ENCODE assay signal across 18 cellular contexts in the genomic region with DNA sequence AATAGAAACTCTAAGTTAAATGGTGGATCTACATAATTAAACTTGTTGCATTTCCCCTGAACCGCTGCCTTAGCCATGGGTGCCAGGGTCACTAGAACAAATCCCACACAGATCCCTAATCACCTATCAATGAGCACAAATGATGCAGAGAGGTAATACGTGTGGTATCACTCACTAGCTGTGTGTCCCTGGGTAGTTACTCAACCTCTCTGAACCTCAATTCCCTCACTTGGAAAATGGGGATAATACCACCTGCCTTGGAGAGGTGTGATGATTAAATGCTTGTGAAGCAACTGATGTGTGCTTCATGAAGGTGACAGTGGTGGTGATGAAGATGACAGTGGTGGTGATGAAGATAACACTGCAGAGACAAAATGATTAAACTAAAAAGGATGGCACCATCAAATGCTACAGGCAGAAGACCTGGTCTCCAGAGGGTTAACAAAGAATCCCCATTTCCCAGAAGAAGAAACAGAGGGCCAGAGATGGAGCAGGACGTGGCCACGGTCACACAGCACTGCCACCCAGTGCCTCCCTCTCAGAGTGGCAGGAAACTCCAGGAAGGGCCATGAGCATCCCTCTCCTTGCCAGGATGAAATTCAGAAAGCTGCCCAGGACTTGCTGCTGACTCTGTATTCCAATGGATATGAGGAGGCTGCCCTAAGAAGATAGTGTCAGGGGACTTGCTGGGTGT. TPM values are rescaled to one million over a fixed set of nuclear protein-coding genes. Genes with fewer than 3 reads are reported as not detected.
DNase-seq lines count a peak whose midpoint lies in the region; ATAC-seq and TF ChIP-seq lines count a peak whose summit lies in the region.
"Had no signal": no experiment of that assay in that cellular context is flagged by ENCODE, and none has a peak within 500 bp of the region (broad histone marks: within the 10 kb centered on the region; RNA-seq: fewer than 3 reads in every experiment).

No MANE protein-coding gene starts in this region.

- H3K4me3 ChIP-seq in HCT116 (replicated peaks in 1 of 2; ENCODE audit: low read depth in 1 of 2, low read length in 2 of 2), result no peak overlapping the region
- H3K4me3 ChIP-seq in gastroesophageal sphincter, result no peak overlapping the region
- H3K4me3 ChIP-seq in stomach, result no peak overlapping the region
- no peak overlapping the region for H3K4me3 ChIP-seq in neuronal stem cell (ENCODE audit: low read length in 2 of 2)
- H3K4me3 ChIP-seq: BLaER1, GM12878, GM23338 had no signal

- no peak overlapping the region for H3K18ac ChIP-seq in neuronal stem cell (ENCODE audit: low read length)

- no peak overlapping the region for H2AK5ac ChIP-seq in neuronal stem cell (ENCODE audit: low read depth, low read length)

- H3K27ac ChIP-seq in HCT116 (ENCODE audit: low read depth, low read length) (no peak overlapping the region), gastroesophageal sphincter (peak overlapping the region; percentile 94 to 99 (median 98)), stomach (peak overlapping the region; percentile 34 to 99 (median 91)), neuronal stem cell (replicated peaks; ENCODE audit: low read length) (no peak overlapping the region)
- H3K27ac ChIP-seq: BLaER1 had no signal

- H2BK15ac ChIP-seq in neuronal stem cell (ENCODE audit: low read length), result no peak overlapping the region

- CTCF ChIA-PET in HCT116 (lab: Charles Lee), result interaction anchor here (1.4 kb wide), 1 partner anchor 240 kb away, joined by 3 read pairs; no protein-coding TSS in a partner anchor

- H3K36me3 Mint-ChIP-seq in chondrocyte (ENCODE audit: low read depth), result peaks cover 1% of the 10 kb centered on the region
- H3K36me3 Mint-ChIP-seq: CD8-positive, alpha-beta memory T cell had no signal

- no peak overlapping the region for H3K14ac ChIP-seq in neuronal stem cell (ENCODE audit: low read length)

- H2AFZ ChIP-seq in HCT116 (ENCODE audit: low read depth, low read length, poor library complexity, severe bottlenecking) (no peak overlapping the region), neuronal stem cell (ENCODE audit: low read length) (no peak overlapping the region)
- H2AFZ ChIP-seq: GM23338 had no signal

- no peak overlapping the region for H2BK12ac ChIP-seq in neuronal stem cell (ENCODE audit: low read length)

- no peak overlapping the region for H3K4me3 Mint-ChIP-seq in chondrocyte (ENCODE audit: unreplicated experiment)
- H3K4me3 Mint-ChIP-seq: CD8-positive, alpha-beta memory T cell; GM23338 had no signal

- peaks cover 58% of the 10 kb centered on the region for H3K27me3 ChIP-seq in HCT116 (ENCODE audit: insufficient read depth, low read length)
- peaks cover 35% of the 10 kb centered on the region for H3K27me3 ChIP-seq in gastroesophageal sphincter
- H3K27me3 ChIP-seq in stomach, result peaks cover 0 to 72% (median 47%) of the 10 kb centered on the region in 3 donors
- H3K27me3 ChIP-seq in neuronal stem cell (ENCODE audit: control insufficient read depth in 3 of 3, insufficient read depth in 3 of 3, low read depth in 1 of 3, low read length in 3 of 3), result peaks cover 41 to 98% (median 74%) of the 10 kb centered on the region in 3 experiments

- intact Hi-C loops in HCT116 (cut with micrococcal nuclease), result no loop called here
- intact Hi-C loops in stomach (cut with DNase I; ENCODE audit: low total_unique reads), result no loop called here

- H3K27ac Mint-ChIP-seq in chondrocyte (ENCODE audit: unreplicated experiment), result no peak overlapping the region
- H3K27ac Mint-ChIP-seq: CD8-positive, alpha-beta memory T cell; GM23338 had no signal

- H3K4me1 ChIP-seq in HCT116 (ENCODE audit: control insufficient read depth in 1 of 2, insufficient read depth in 2 of 2, low read length in 2 of 2) (no peaks in the 10 kb centered on the region), gastroesophageal sphincter (peaks cover 0 to 79% (median 6%) of the 10 kb centered on the region in 3 donors), stomach (peaks cover 0 to 47% (median 15%) of the 10 kb centered on the region in 4 donors), neuronal stem cell (ENCODE audit: control insufficient read depth in 2 of 2, insufficient read depth in 1 of 2, low read depth in 1 of 2, low read length in 2 of 2) (no peaks in the 10 kb centered on the region)
- H3K4me1 ChIP-seq: BLaER1 had no signal

- peaks cover 89% of the 10 kb centered on the region for H3K27me3 Mint-ChIP-seq in chondrocyte (ENCODE audit: low read depth)

- H3K9me3 Mint-ChIP-seq in chondrocyte (ENCODE audit: low read depth), result no peaks in the 10 kb centered on the region

- no peaks in the 10 kb centered on the region for H3K79me2 ChIP-seq in HCT116 (ENCODE audit: insufficient read depth, low read length)

- no peak overlapping the region for H4K8ac ChIP-seq in neuronal stem cell (ENCODE audit: low read depth, low read length)

- 86 to 100% methylated on average over 1 to 2 of the region's 4 CpGs for WGBS in gastroesophageal sphincter (ENCODE audit: low coverage in 1 of 2), 2 donors
- WGBS in stomach, 5 donors, result 39 to 64% (median 54%) methylated on average over 3 to 4 of the region's 4 CpGs
- WGBS in neuronal stem cell (ENCODE audit: extremely low coverage in 2 of 2, insufficient read length in 2 of 2, insufficient replicate concordance in 1 of 2), 2 donors, result no CpG with 5 or more reads among the region's 4 CpGs

- 0 out of 2 replicates have a peak, but pooled peaks have one; percentile 45 for ATAC-seq in HCT116
- ATAC-seq in gastroesophageal sphincter, result no peak
- ATAC-seq in GM18909 (IDR thresholded peaks at IDR 0.05; ENCODE audit: poor library complexity, unreplicated experiment), result no peak
- ATAC-seq: GM12878, GM23338 had no signal

- 0 out of 2 replicates have a peak, but pooled peaks have one; percentile 9 for TF ChIP-seq RAD21 in HCT116 (IDR thresholded peaks at IDR 0.05; ENCODE audit: low read depth)

- H3K4me1 Mint-ChIP-seq in chondrocyte (ENCODE audit: low read depth), result no peaks in the 10 kb centered on the region
- H3K4me1 Mint-ChIP-seq: CD8-positive, alpha-beta memory T cell had no signal

- no peak overlapping the region for H3K4me2 ChIP-seq in HCT116 (ENCODE audit: low read length)
- no peak overlapping the region for H3K4me2 ChIP-seq in neuronal stem cell (ENCODE audit: insufficient read depth, low read length, poor library complexity, severe bottlenecking)
- H3K4me2 ChIP-seq: BLaER1, GM23338 had no signal

- H4K91ac ChIP-seq in neuronal stem cell (ENCODE audit: low read depth, low read length, poor library complexity), result no peak overlapping the region

- no peak overlapping the region for H2BK120ac ChIP-seq in neuronal stem cell (ENCODE audit: low read depth, low read length)

- H3K9me3 ChIP-seq in HCT116 (ENCODE audit: control insufficient read depth in 1 of 2, insufficient read depth in 1 of 2, low read depth in 1 of 2, low read length in 2 of 2) (no peaks in the 10 kb centered on the region), gastroesophageal sphincter (no peaks in the 10 kb centered on the region), stomach (peaks cover 0 to 8% (median 0%) of the 10 kb centered on the region in 4 donors), neuronal stem cell (replicated peaks in 1 of 2; ENCODE audit: control insufficient read depth in 2 of 2, insufficient read depth in 1 of 2, low read depth in 1 of 2, low read length in 2 of 2) (peaks cover 0 to 3% of the 10 kb centered on the region in 2 donors)
- H3K9me3 ChIP-seq: BLaER1 had no signal

- no peak for TF ChIP-seq POLR2A in HCT116 (IDR thresholded peaks at IDR 0.05; ENCODE audit: borderline replicate concordance, extremely low read depth, insufficient read depth, insufficient read length)
- no peak for TF ChIP-seq POLR2A in gastroesophageal sphincter (IDR thresholded peaks at IDR 0.05)
- no peak for TF ChIP-seq POLR2A in stomach (IDR thresholded peaks at IDR 0.05)

- no peak for TF ChIP-seq CTCF in HCT116 (IDR thresholded peaks at IDR 0.05 in 2 of 3, conservative IDR thresholded peaks at IDR 0.05 in 1 of 3; ENCODE audit: borderline replicate concordance in 1 of 3, insufficient read depth in 1 of 3, low read depth in 2 of 3, low read length in 2 of 3)
- no peak for TF ChIP-seq CTCF in chondrocyte (IDR thresholded peaks at IDR 0.05)
- TF ChIP-seq CTCF in gastroesophageal sphincter (IDR thresholded peaks at IDR 0.05), result no peak
- TF ChIP-seq CTCF in stomach (IDR thresholded peaks at IDR 0.05), result no peak

- no peak overlapping the region for H3K9ac ChIP-seq in HCT116 (ENCODE audit: low read length)
- no peak overlapping the region for H3K9ac ChIP-seq in neuronal stem cell (ENCODE audit: low read depth, low read length, poor library complexity)
- H3K9ac ChIP-seq: BLaER1 had no signal

- RAD21 ChIA-PET in HCT116 (lab: Charles Lee; ENCODE audit: low non-redundant PET in 1 of 2, low total read pairs in 2 of 2, uncharacterized antibody in 2 of 2, unreplicated experiment in 2 of 2), result no interaction called here

- no peaks in the 10 kb centered on the region for H3K9me2 ChIP-seq in HCT116 (ENCODE audit: insufficient read depth)

- H4K20me1 ChIP-seq in HCT116 (ENCODE audit: insufficient read depth), result no peaks in the 10 kb centered on the region

- TF ChIP-seq EP300 in gastroesophageal sphincter (IDR thresholded peaks at IDR 0.05) (no peak), stomach (IDR thresholded peaks at IDR 0.05) (no peak)

- H2BK5ac ChIP-seq in neuronal stem cell (ENCODE audit: low read length), result no peak overlapping the region

- POLR2A ChIA-PET in HCT116 (lab: Charles Lee), result no interaction called here

- H3K23ac ChIP-seq in neuronal stem cell (ENCODE audit: low read depth, low read length, poor library complexity), result no peak overlapping the region

- H3K36me3 ChIP-seq in HCT116 (ENCODE audit: control insufficient read depth in 1 of 2, insufficient read depth in 2 of 2, low read length in 2 of 2), result no peaks in the 10 kb centered on the region
- H3K36me3 ChIP-seq in gastroesophageal sphincter, result peaks cover 0 to 22% of the 10 kb centered on the region in 2 donors
- H3K36me3 ChIP-seq in stomach, result peaks cover 0 to 20% (median 0%) of the 10 kb centered on the region in 4 donors
- H3K36me3 ChIP-seq in neuronal stem cell (replicated peaks in 1 of 2; ENCODE audit: control insufficient read depth in 2 of 2, insufficient read depth in 2 of 2, low read length in 2 of 2), result no peaks in the 10 kb centered on the region
- H3K36me3 ChIP-seq: BLaER1 had no signal

- DNase-seq in HCT116 (ENCODE audit: low read depth, low spot score) (no peak), chondrocyte (ENCODE audit: low spot score) (peak; percentile 19), stomach (no peak), NCI-H1092 (lab: John Stamatoyannopoulos, UW) (no peak), NCI-H128 (lab: John Stamatoyannopoulos, UW; ENCODE audit: unreplicated experiment) (no peak), neuronal stem cell (ENCODE audit: low spot score) (no peak)
- DNase-seq: 8988T; CD8-positive, alpha-beta memory T cell; DMS79; KG1; NCI-H146; NCI-H2081; NCI-H774 had no signal

- BruUV-seq in HCT116 (replicated peaks; lab: Mats Ljungman, UMichigan), result no TSS peak

- H3K4ac ChIP-seq in neuronal stem cell (ENCODE audit: low read length), result no peak overlapping the region

- H3K79me1 ChIP-seq in neuronal stem cell (ENCODE audit: low read depth, low read length), result no peaks in the 10 kb centered on the region

RNA-seq across cellular contexts. Expression of a gene that starts 17.9 kb away (rescaled TPM):
- total RNA-seq in HCT116 (2021; ENCODE audit: unreplicated experiment) (2.4 TPM), chondrocyte (not detected in 3 replicates), gastroesophageal sphincter (10 to 100 TPM; 39.7 to 81.1 (median 59.3) TPM), stomach (10 to 100 TPM; 18.4 to 37.9 (median 26.9) TPM)
- polyA plus RNA-seq in HCT116 (2012), result 0.65 and 0.66 TPM in 2 replicates
- polyA plus RNA-seq in stomach, result 10 to 100 TPM; 15.7 to 18.2 (median 17.7) TPM
- 0.01 TPM for polyA plus RNA-seq in neuronal stem cell (2013, experiment 1 of 2)
- not detected for polyA plus RNA-seq in neuronal stem cell (2013, experiment 2 of 2)
- total RNA-seq: CD8-positive, alpha-beta memory T cell; GM12878 had no signal
- polyA plus RNA-seq: CD8-positive, alpha-beta memory T cell had no signal

Comparison
In these comparisons a context has a peak if more than half of its experiments do, and no peak if none do; other contexts are left out.
1. H3K27ac ChIP-seq: peak in gastroesophageal sphincter (4 of 4) and stomach (5 of 5); none in HCT116 (single experiment) and neuronal stem cell (single experiment).